In the genomic region with DNA sequence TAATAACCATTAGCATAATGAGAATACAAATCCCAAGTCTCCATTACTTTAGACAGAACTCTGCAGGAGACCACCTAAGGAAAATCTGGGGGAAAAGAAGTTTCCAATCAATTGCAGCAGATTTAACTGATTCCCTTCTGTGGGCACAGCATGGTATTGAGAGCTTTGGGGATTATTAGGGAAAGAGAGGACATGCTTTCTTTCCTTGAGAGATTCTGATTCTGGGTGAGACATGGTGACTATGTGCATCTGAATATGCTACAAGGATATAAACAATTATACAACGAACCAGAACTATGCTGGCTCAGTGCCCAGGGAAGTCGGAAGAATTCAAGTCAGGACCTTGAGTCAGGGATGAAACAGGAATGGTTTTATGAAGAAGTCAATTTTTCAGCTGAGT, we compare ENCODE assay signal across 11 cellular contexts.
DNase-seq lines count a peak whose midpoint lies in the region; ATAC-seq and TF ChIP-seq lines count a peak whose summit lies in the region.
"Had no signal": no experiment of that assay in that cellular context is flagged by ENCODE, and none has a peak within 500 bp of the region (broad histone marks: within the 10 kb centered on the region; RNA-seq: fewer than 3 reads in every experiment).

No MANE protein-coding gene starts in this region.

- H3K9ac ChIP-seq in rectal smooth muscle tissue (ENCODE audit: low read length): no peak overlapping the region

- no peaks in the 10 kb centered on the region for H3K9me3 Mint-ChIP-seq in activated T-helper 17 cell treated with anti-CD3 and anti-CD28 coated beads, Interleukin-2, amount 50 U/mL, for 72 hours
- peaks cover 21% of the 10 kb centered on the region for H3K9me3 Mint-ChIP-seq in nephron progenitor cell

- no peaks in the 10 kb centered on the region for H3K36me3 Mint-ChIP-seq in activated T-helper 17 cell treated with anti-CD3 and anti-CD28 coated beads, Interleukin-2, amount 50 U/mL, for 72 hours (ENCODE audit: low read depth)
- H3K36me3 Mint-ChIP-seq in nephron progenitor cell (ENCODE audit: low read depth): peaks cover 4% of the 10 kb centered on the region

- no peak overlapping the region for H3K4me3 ChIP-seq in rectal smooth muscle tissue (ENCODE audit: low read length)
- H3K4me3 ChIP-seq: upper lobe of left lung had no signal

- no peak for TF ChIP-seq CTCF in nephron progenitor cell (IDR thresholded peaks at IDR 0.05)

- no peaks in the 10 kb centered on the region for H3K4me1 Mint-ChIP-seq in activated T-helper 17 cell treated with anti-CD3 and anti-CD28 coated beads, Interleukin-2, amount 50 U/mL, for 72 hours
- peaks cover 12% of the 10 kb centered on the region for H3K4me1 Mint-ChIP-seq in nephron progenitor cell

- no peak overlapping the region for H3K27ac Mint-ChIP-seq in activated T-helper 17 cell treated with anti-CD3 and anti-CD28 coated beads, Interleukin-2, amount 50 U/mL, for 72 hours
- no peak overlapping the region for H3K27ac Mint-ChIP-seq in nephron progenitor cell

- peaks cover 19% of the 10 kb centered on the region for H3K4me1 ChIP-seq in rectal smooth muscle tissue (ENCODE audit: control insufficient read depth, insufficient read depth, low read length)

- no peaks in the 10 kb centered on the region for H3K36me3 ChIP-seq in rectal smooth muscle tissue (ENCODE audit: control insufficient read depth, insufficient read depth, low read length)
- H3K36me3 ChIP-seq: upper lobe of left lung had no signal

- no peak for ATAC-seq in activated T-helper 17 cell treated with anti-CD3 and anti-CD28 coated beads, Interleukin-2, amount 50 U/mL, for 72 hours (replicated peaks)

- DNase-seq in GM03348 (ENCODE audit: low spot score) (peak; percentile 29), T1000 (lab: John Stamatoyannopoulos, UW) (peak; percentile 7), fibroblast of the conjunctiva (ENCODE audit: low read depth) (peak; percentile 48), nephron progenitor cell (no peak), T-helper 1 cell (no peak), NCI-H1694 (lab: John Stamatoyannopoulos, UW) (no peak)
- DNase-seq: central memory CD4-positive, alpha-beta T cell; T-helper 9 cell; upper lobe of left lung had no signal

- H3K27ac ChIP-seq in rectal smooth muscle tissue (ENCODE audit: low read depth, low read length): peak overlapping the region; percentile 21

- H3K4me3 Mint-ChIP-seq in activated T-helper 17 cell treated with anti-CD3 and anti-CD28 coated beads, Interleukin-2, amount 50 U/mL, for 72 hours: no peak overlapping the region
- no peak overlapping the region for H3K4me3 Mint-ChIP-seq in nephron progenitor cell

- no peaks in the 10 kb centered on the region for H3K27me3 ChIP-seq in rectal smooth muscle tissue (ENCODE audit: control insufficient read depth, insufficient read depth, low read length)
- H3K27me3 ChIP-seq: upper lobe of left lung had no signal

- H3K27me3 Mint-ChIP-seq in activated T-helper 17 cell treated with anti-CD3 and anti-CD28 coated beads, Interleukin-2, amount 50 U/mL, for 72 hours: peaks cover 7% of the 10 kb centered on the region
- peaks cover 3% of the 10 kb centered on the region for H3K27me3 Mint-ChIP-seq in nephron progenitor cell (ENCODE audit: low read depth, poor library complexity)

Comparison
In these comparisons a context has a peak if more than half of its experiments do, and no peak if none do; other contexts are left out.
1. DNase-seq: peak in GM03348 (single experiment), T1000 (single experiment) and fibroblast of the conjunctiva (single experiment); none in nephron progenitor cell (single experiment), T-helper 1 cell (0 of 5) and NCI-H1694 (single experiment).